In genomic region chr20:47118641-47119040, GRCh38 we compare ENCODE assay signal across 15 cellular contexts.
A peak's percentile ranks its signal among the peaks of the same experiment; 100 is the strongest.
DNase-seq lines count a peak whose midpoint lies in the region; ATAC-seq and TF ChIP-seq lines count a peak whose summit lies in the region.
"Had no signal": no experiment of that assay in that cellular context is flagged by ENCODE, and none has a peak within 500 bp of the region (broad histone marks: within the 10 kb centered on the region; RNA-seq: fewer than 3 reads in every experiment).

No MANE protein-coding gene starts in this region.

- H3K9me3 ChIP-seq in HEK293 (ENCODE audit: control insufficient read depth, insufficient read depth, low read depth, low read length) (no peaks in the 10 kb centered on the region), iPS-20b (ENCODE audit: insufficient read depth, low read depth, low read length) (no peaks in the 10 kb centered on the region), skeletal muscle tissue (ENCODE audit: control insufficient read depth in 3 of 3, low read length in 3 of 3) (no peaks in the 10 kb centered on the region)

- H3K27me3 ChIP-seq in iPS-20b (ENCODE audit: insufficient read depth, low read length), result no peaks in the 10 kb centered on the region
- peaks cover 0 to 8% (median 0%) of the 10 kb centered on the region in 3 donors for H3K27me3 ChIP-seq in skeletal muscle tissue (ENCODE audit: control insufficient read depth in 3 of 3, insufficient read depth in 3 of 3, low read length in 3 of 3)
- no peaks in the 10 kb centered on the region for H3K27me3 ChIP-seq in mesendoderm (ENCODE audit: insufficient read depth, low read length, poor library complexity)

- no peak overlapping the region for H3K4me3 Mint-ChIP-seq in activated T-helper 1 cell treated with anti-CD3 and anti-CD28 coated beads, Interleukin-12 subunit alpha, Interleukin-12 subunit beta, Interleukin-2, Interleukin-4 antibody, amounts not matched to agents 30 ng/mL and 10 ng/mL and 1 ng/mL, durations not matched to agents 14 hours and 24 hours and 36 hours
- H3K4me3 Mint-ChIP-seq: activated naive CD8-positive, alpha-beta T cell treated with anti-CD3 and anti-CD28 coated beads, Interleukin-2, amount 10 ng/mL, durations not matched to agents 7 days and 5 days; central memory CD8-positive, alpha-beta T cell had no signal

- no peak overlapping the region for H3K18ac ChIP-seq in mesendoderm (ENCODE audit: low read length)

- POLR2A ChIA-PET in HEK293 (lab: Yijun Ruan, JAX), result no interaction called here
- POLR2A ChIA-PET in RWPE1 (lab: Yijun Ruan, JAX; ENCODE audit: low non-redundant PET), result no interaction called here

- peaks cover 7% of the 10 kb centered on the region for H3K4me1 ChIP-seq in HEK293 (ENCODE audit: control insufficient read depth, insufficient read depth, low read length)
- H3K4me1 ChIP-seq in iPS-20b (ENCODE audit: insufficient read depth, low read length), result peaks cover 12% of the 10 kb centered on the region
- peaks cover 0 to 7% (median 3%) of the 10 kb centered on the region in 3 donors for H3K4me1 ChIP-seq in skeletal muscle tissue (ENCODE audit: control insufficient read depth in 3 of 3, insufficient read depth in 3 of 3, low read length in 3 of 3)
- peaks cover 6% of the 10 kb centered on the region for H3K4me1 ChIP-seq in mesendoderm (ENCODE audit: control insufficient read depth, low read depth, low read length)

- TF ChIP-seq CTCF in HEK293 (tag by site-specific recombination; IDR thresholded peaks at IDR 0.05) (no peak), coronary artery (IDR thresholded peaks at IDR 0.05) (no peak), RWPE1 (conservative IDR thresholded peaks at IDR 0.05; ENCODE audit: low read depth) (no peak)

- H4K8ac ChIP-seq in mesendoderm (ENCODE audit: low read depth, low read length), result no peak overlapping the region

- H3K23ac ChIP-seq in mesendoderm (ENCODE audit: low read length), result no peak overlapping the region

- H3K4ac ChIP-seq in mesendoderm (ENCODE audit: low read depth, low read length), result no peak overlapping the region

- no peaks in the 10 kb centered on the region for H3K4me1 Mint-ChIP-seq in activated T-helper 1 cell treated with anti-CD3 and anti-CD28 coated beads, Interleukin-12 subunit alpha, Interleukin-12 subunit beta, Interleukin-2, Interleukin-4 antibody, amounts not matched to agents 30 ng/mL and 10 ng/mL and 1 ng/mL, durations not matched to agents 14 hours and 24 hours and 36 hours (ENCODE audit: low read depth)
- H3K4me1 Mint-ChIP-seq: activated naive CD8-positive, alpha-beta T cell treated with anti-CD3 and anti-CD28 coated beads, Interleukin-2, amount 10 ng/mL, durations not matched to agents 7 days and 5 days; central memory CD8-positive, alpha-beta T cell had no signal

- no peaks in the 10 kb centered on the region for H3K9me3 Mint-ChIP-seq in activated T-helper 1 cell treated with anti-CD3 and anti-CD28 coated beads, Interleukin-12 subunit alpha, Interleukin-12 subunit beta, Interleukin-2, Interleukin-4 antibody, amounts not matched to agents 30 ng/mL and 10 ng/mL and 1 ng/mL, durations not matched to agents 14 hours and 24 hours and 36 hours
- H3K9me3 Mint-ChIP-seq: activated naive CD8-positive, alpha-beta T cell treated with anti-CD3 and anti-CD28 coated beads, Interleukin-2, amount 10 ng/mL, durations not matched to agents 7 days and 5 days had no signal

- H3K36me3 Mint-ChIP-seq in activated T-helper 1 cell treated with anti-CD3 and anti-CD28 coated beads, Interleukin-12 subunit alpha, Interleukin-12 subunit beta, Interleukin-2, Interleukin-4 antibody, amounts not matched to agents 30 ng/mL and 10 ng/mL and 1 ng/mL, durations not matched to agents 14 hours and 24 hours and 36 hours (ENCODE audit: low read depth), result no peaks in the 10 kb centered on the region
- H3K36me3 Mint-ChIP-seq: activated naive CD8-positive, alpha-beta T cell treated with anti-CD3 and anti-CD28 coated beads, Interleukin-2, amount 10 ng/mL, durations not matched to agents 7 days and 5 days had no signal

- no peak overlapping the region for H2BK5ac ChIP-seq in mesendoderm (ENCODE audit: low read length)

- DNase-seq in coronary artery (ENCODE audit: low spot score), result no peak
- no peak for DNase-seq in RWPE1 (ENCODE audit: low spot score)
- no peak for DNase-seq in activated T-helper 1 cell treated with anti-CD3 and anti-CD28 coated beads, Interleukin-12 subunit alpha, Interleukin-12 subunit beta, Interleukin-2, Interleukin-4 antibody, amounts not matched to agents 30 ng/mL and 10 ng/mL and 1 ng/mL, durations not matched to agents 14 hours and 24 hours and 36 hours (ENCODE audit: low spot score)
- no peak for DNase-seq in mesendoderm
- DNase-seq: activated naive CD8-positive, alpha-beta T cell treated with anti-CD3 and anti-CD28 coated beads, Interleukin-2, amount 10 ng/mL, durations not matched to agents 7 days and 5 days; GDM1; KBM-7; NCI-H1105 treated with DMSO at 0.1 percent for 48 hours; SHP77 treated with DMSO at 0.1 percent for 48 hours; stimulated activated naive CD4-positive, alpha-beta T cell treated with Interleukin-2 at 50 U/mL for 16 hours had no signal

- CTCF ChIA-PET in HEK293 (lab: Yijun Ruan, JAX) (no interaction called here), RWPE1 (lab: Yijun Ruan, JAX) (no interaction called here)

- H3K36me3 ChIP-seq in HEK293 (ENCODE audit: control insufficient read depth in 2 of 2, insufficient read depth in 1 of 2, low read length in 2 of 2) (no peaks in the 10 kb centered on the region), iPS-20b (ENCODE audit: insufficient read depth, low read depth, low read length) (no peaks in the 10 kb centered on the region), skeletal muscle tissue (ENCODE audit: control insufficient read depth in 3 of 3, insufficient read depth in 3 of 3, low read length in 3 of 3) (no peaks in the 10 kb centered on the region), mesendoderm (ENCODE audit: control insufficient read depth, insufficient read depth, low read length) (no peaks in the 10 kb centered on the region)

- H2BK120ac ChIP-seq in mesendoderm (ENCODE audit: low read depth, low read length), result no peak overlapping the region

- intact Hi-C loops in activated T-helper 1 cell treated with anti-CD3 and anti-CD28 coated beads, Interleukin-12 subunit alpha, Interleukin-12 subunit beta, Interleukin-2, Interleukin-4 antibody, amounts not matched to agents 30 ng/mL and 10 ng/mL and 1 ng/mL, durations not matched to agents 14 hours and 24 hours and 36 hours (cut with micrococcal nuclease), result no loop called here

- H3K4me2 ChIP-seq in mesendoderm (ENCODE audit: low read length), result no peak overlapping the region

- H3K56ac ChIP-seq in mesendoderm (ENCODE audit: low read length), result no peak overlapping the region

- H3K9ac ChIP-seq in iPS-20b (ENCODE audit: low read depth, low read length) (0 out of 2 replicates have a peak overlapping the region, but pooled peaks have one; percentile 2), skeletal muscle tissue (ENCODE audit: low read depth in 1 of 3, low read length in 3 of 3) (no peak overlapping the region), mesendoderm (ENCODE audit: low read length) (no peak overlapping the region)

- H2AK5ac ChIP-seq in mesendoderm (ENCODE audit: low read length), result no peak overlapping the region

- ATAC-seq in GM19324 (IDR thresholded peaks at IDR 0.05; ENCODE audit: low FRiP score, unreplicated experiment), result no peak

- no peak overlapping the region for H3K27ac ChIP-seq in HEK293 (ENCODE audit: extremely low read depth, low read depth, low read length)
- peak overlapping the region; percentile 9 to 63 for H3K27ac ChIP-seq in coronary artery
- H3K27ac ChIP-seq in iPS-20b (ENCODE audit: low read length), result no peak overlapping the region
- peak overlapping the region; percentile 47 for H3K27ac ChIP-seq in skeletal muscle tissue (ENCODE audit: low read depth, low read length)
- H3K27ac ChIP-seq in RWPE1, result no peak overlapping the region
- no peak overlapping the region for H3K27ac ChIP-seq in mesendoderm (ENCODE audit: low read depth, low read length)

- no peaks in the 10 kb centered on the region for H3K79me1 ChIP-seq in mesendoderm (ENCODE audit: low read length)

- peaks cover 14% of the 10 kb centered on the region for H3K27me3 Mint-ChIP-seq in activated T-helper 1 cell treated with anti-CD3 and anti-CD28 coated beads, Interleukin-12 subunit alpha, Interleukin-12 subunit beta, Interleukin-2, Interleukin-4 antibody, amounts not matched to agents 30 ng/mL and 10 ng/mL and 1 ng/mL, durations not matched to agents 14 hours and 24 hours and 36 hours (ENCODE audit: insufficient read depth)

- no CpG with 5 or more reads among the region's 7 CpGs for WGBS in mesendoderm (ENCODE audit: extremely low coverage, insufficient coverage, low lambda C conversion rate)

- H4K5ac ChIP-seq in mesendoderm (ENCODE audit: low read length), result no peak overlapping the region

- H3K4me3 ChIP-seq in HEK293 (ENCODE audit: low read depth, low read length), result no peak overlapping the region
- H3K4me3 ChIP-seq in coronary artery, result no peak overlapping the region
- no peak overlapping the region for H3K4me3 ChIP-seq in iPS-20b (ENCODE audit: low read length)
- H3K4me3 ChIP-seq in skeletal muscle tissue (ENCODE audit: low read length in 3 of 3), result no peak overlapping the region
- H3K4me3 ChIP-seq in mesendoderm (ENCODE audit: low read length), result no peak overlapping the region

- no peak overlapping the region for H2BK15ac ChIP-seq in mesendoderm (replicated peaks; ENCODE audit: low read depth)

- no peak overlapping the region for H3K27ac Mint-ChIP-seq in activated T-helper 1 cell treated with anti-CD3 and anti-CD28 coated beads, Interleukin-12 subunit alpha, Interleukin-12 subunit beta, Interleukin-2, Interleukin-4 antibody, amounts not matched to agents 30 ng/mL and 10 ng/mL and 1 ng/mL, durations not matched to agents 14 hours and 24 hours and 36 hours
- H3K27ac Mint-ChIP-seq: activated naive CD8-positive, alpha-beta T cell treated with anti-CD3 and anti-CD28 coated beads, Interleukin-2, amount 10 ng/mL, durations not matched to agents 7 days and 5 days had no signal

- H3K79me2 ChIP-seq in mesendoderm (ENCODE audit: control insufficient read depth, insufficient read depth, low read length), result no peaks in the 10 kb centered on the region

TF ChIP-seq in HEK293, 187 proteins besides CTCF, POLR2A, EP300 and RAD21:
- no peak for TF ChIP-seq ZEB2 (tag by site-specific recombination; IDR thresholded peaks at IDR 0.05)
- TF ChIP-seq ZNF670 (tag by site-specific recombination; IDR thresholded peaks at IDR 0.05; ENCODE audit: low read depth), result no peak
- TF ChIP-seq ZFHX2 (tag by site-specific recombination; conservative IDR thresholded peaks at IDR 0.05), result 0 out of 2 replicates have a peak, but pooled peaks have one; percentile 11
- TF ChIP-seq EGR2 (tag by site-specific recombination; IDR thresholded peaks at IDR 0.05; ENCODE audit: low read depth), result 0 out of 2 replicates have a peak, but pooled peaks have one; percentile 25
- no peak for TF ChIP-seq ZNF629 (tag by site-specific recombination; IDR thresholded peaks at IDR 0.05)
- 0 out of 2 replicates have a peak, but pooled peaks have one; percentile 17 for TF ChIP-seq ZNF341 (tag by site-specific recombination; IDR thresholded peaks at IDR 0.05; ENCODE audit: low read depth)
- TF ChIP-seq ZNF2 (tag by site-specific recombination; IDR thresholded peaks at IDR 0.05), result no peak

Comparison
In these comparisons a context has a peak if more than half of its experiments do, and no peak if none do; other contexts are left out.
1. H3K27ac ChIP-seq: peak in coronary artery (2 of 2) and skeletal muscle tissue (single experiment); none in HEK293 (single experiment), iPS-20b (single experiment), RWPE1 (single experiment) and mesendoderm (single experiment).